Comparison of ENCODE assay signal across 1 cellular context in genomic region chr3:36803096-36803811, GRCh38.
A peak's percentile ranks its signal among the peaks of the same experiment; 100 is the strongest.
TF ChIP-seq lines count a peak whose summit lies in the region.

No MANE protein-coding gene starts in this region.

TF ChIP-seq in K562, 482 proteins besides CTCF, POLR2A, EP300 and RAD21 (continued from another document):
- no peak for TF ChIP-seq MGA (IDR thresholded peaks at IDR 0.05)
- no peak for TF ChIP-seq FOXA1 (IDR thresholded peaks at IDR 0.05; ENCODE audit: borderline replicate concordance)
- no peak for TF ChIP-seq THRAP3 (IDR thresholded peaks at IDR 0.05; ENCODE audit: borderline replicate concordance)
- no peak for TF ChIP-seq UBTF (IDR thresholded peaks at IDR 0.05; ENCODE audit: borderline replicate concordance in 1 of 2, low read depth in 2 of 2, low read length in 2 of 2)
- TF ChIP-seq, protein P1, sequence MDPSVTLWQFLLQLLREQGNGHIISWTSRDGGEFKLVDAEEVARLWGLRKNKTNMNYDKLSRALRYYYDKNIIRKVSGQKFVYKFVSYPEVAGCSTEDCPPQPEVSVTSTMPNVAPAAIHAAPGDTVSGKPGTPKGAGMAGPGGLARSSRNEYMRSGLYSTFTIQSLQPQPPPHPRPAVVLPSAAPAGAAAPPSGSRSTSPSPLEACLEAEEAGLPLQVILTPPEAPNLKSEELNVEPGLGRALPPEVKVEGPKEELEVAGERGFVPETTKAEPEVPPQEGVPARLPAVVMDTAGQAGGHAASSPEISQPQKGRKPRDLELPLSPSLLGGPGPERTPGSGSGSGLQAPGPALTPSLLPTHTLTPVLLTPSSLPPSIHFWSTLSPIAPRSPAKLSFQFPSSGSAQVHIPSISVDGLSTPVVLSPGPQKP (CRISPR knock-in tag; IDR thresholded peaks at IDR 0.05): no peak
- TF ChIP-seq ZNF586 (CRISPR knock-in tag; conservative IDR thresholded peaks at IDR 0.05): no peak
- TF ChIP-seq BCL6 (CRISPR knock-in tag; IDR thresholded peaks at IDR 0.05): no peak
- no peak for TF ChIP-seq PHF8 (IDR thresholded peaks at IDR 0.05; ENCODE audit: borderline replicate concordance, low read length)
- TF ChIP-seq SPI1 (IDR thresholded peaks at IDR 0.05; ENCODE audit: borderline replicate concordance, low read depth, low read length): peak; percentile 44; the same call in 1 of the 2 replicates
- TF ChIP-seq ZNF316 (IDR thresholded peaks at IDR 0.05): peak; percentile 47; the same call in 1 of the 2 replicates
